20 cellular contexts compared by ENCODE assay signal in the genomic region with DNA sequence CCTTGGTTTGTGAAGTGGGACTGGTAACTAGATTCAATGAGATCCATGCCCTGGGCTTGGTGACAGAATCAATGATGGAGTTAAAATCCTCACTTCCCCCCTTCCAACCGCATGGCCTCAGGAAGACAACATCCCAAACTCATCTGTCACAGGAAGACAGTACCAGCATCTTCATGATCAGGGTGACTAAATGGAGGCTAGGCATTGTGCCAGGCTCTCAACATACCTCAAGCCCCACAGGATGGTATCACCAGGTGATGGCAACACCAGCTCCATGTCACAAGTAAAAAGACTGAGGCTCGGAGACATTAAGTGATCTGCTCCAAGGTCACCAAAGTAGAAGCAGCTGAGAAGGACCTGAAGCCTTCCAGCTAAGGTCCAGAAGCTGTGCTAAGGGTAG. TPM values are rescaled to one million over a fixed set of nuclear protein-coding genes. Genes with fewer than 3 reads are reported as not detected.
DNase-seq lines count a peak whose midpoint lies in the region; ATAC-seq and TF ChIP-seq lines count a peak whose summit lies in the region.
"Had no signal": no experiment of that assay in that cellular context is flagged by ENCODE, and none has a peak within 500 bp of the region (broad histone marks: within the 10 kb centered on the region; RNA-seq: fewer than 3 reads in every experiment).

No MANE protein-coding gene starts in this region.

- H3K79me2 ChIP-seq in Karpas-422 (ENCODE audit: low read length): peaks cover 100% of the 10 kb centered on the region

- H3K27me3 Mint-ChIP-seq in naive B cell: no peaks in the 10 kb centered on the region
- no peaks in the 10 kb centered on the region for H3K27me3 Mint-ChIP-seq in stimulated activated naive B cell treated with anti-CD40 and anti-IgM and Interleukin-4, amounts not matched to agents 10 μg/mL and 1 μg/mL and 100 μg/mL, for 72 hours
- H3K27me3 Mint-ChIP-seq: CD4-positive, alpha-beta memory T cell had no signal

- TF ChIP-seq CTCF in right atrium auricular region (IDR thresholded peaks at IDR 0.05) (no peak), heart left ventricle (IDR thresholded peaks at IDR 0.05) (no peak), GM13977 (IDR thresholded peaks at IDR 0.05; ENCODE audit: extremely low read depth, insufficient read depth, missing control alignments) (no peak)

- H3K27ac Mint-ChIP-seq in naive B cell: peak overlapping the region in 4 of 6 donors; percentile 30 to 73 (median 55)
- H3K27ac Mint-ChIP-seq in stimulated activated naive B cell treated with anti-CD40 and anti-IgM and Interleukin-4, amounts not matched to agents 10 μg/mL and 1 μg/mL and 100 μg/mL, for 72 hours: peak overlapping the region; percentile 47
- H3K27ac Mint-ChIP-seq: HFFc6 had no signal

- H3K36me3 ChIP-seq in right atrium auricular region: no peaks in the 10 kb centered on the region
- no peaks in the 10 kb centered on the region for H3K36me3 ChIP-seq in heart left ventricle
- no peaks in the 10 kb centered on the region for H3K36me3 ChIP-seq in Karpas-422 (ENCODE audit: insufficient read depth, low read length)

- H3K4me3 ChIP-seq in right atrium auricular region (no peak overlapping the region), heart left ventricle (no peak overlapping the region), Karpas-422 (ENCODE audit: low read length) (no peak overlapping the region)

- no peaks in the 10 kb centered on the region for H3K9me3 Mint-ChIP-seq in naive B cell
- H3K9me3 Mint-ChIP-seq in stimulated activated naive B cell treated with anti-CD40 and anti-IgM and Interleukin-4, amounts not matched to agents 10 μg/mL and 1 μg/mL and 100 μg/mL, for 72 hours: no peaks in the 10 kb centered on the region
- H3K9me3 Mint-ChIP-seq: CD4-positive, alpha-beta memory T cell; HFFc6 had no signal

- 76 to 87% (median 82%) methylated on average over 2 of the region's 2 CpGs for WGBS in heart left ventricle, 4 donors

- no peaks in the 10 kb centered on the region for H3K9me3 ChIP-seq in right atrium auricular region
- H3K9me3 ChIP-seq in heart left ventricle: no peaks in the 10 kb centered on the region
- no peaks in the 10 kb centered on the region for H3K9me3 ChIP-seq in Karpas-422 (ENCODE audit: low read length)

- no peak overlapping the region for H3K9ac ChIP-seq in Karpas-422 (ENCODE audit: low read length)
- H3K9ac ChIP-seq: KMS-11 had no signal

- DNase-seq in right atrium auricular region (ENCODE audit: low spot score) (no peak), heart left ventricle (no peak), Karpas-422 (no peak), naive B cell (no peak), GM13977 (ENCODE audit: low spot score) (no peak)
- no peak for DNase-seq in stimulated activated naive B cell treated with anti-CD40 and anti-IgM and Interleukin-4, amounts not matched to agents 10 μg/mL and 1 μg/mL and 100 μg/mL, for 72 hours
- no peak for DNase-seq in activated CD4-positive, alpha-beta T cell treated with anti-CD3 and anti-CD28 coated beads, Interleukin-2, amount 50 U/mL, for 4 hours
- DNase-seq: CD4-positive, alpha-beta memory T cell; HFFc6; NCI-H1417; NCI-H187 treated with DMSO at 0.1 percent for 48 hours; NCI-H345; NCI-H524 treated with DMSO at 0.1 percent for 48 hours; PC-3; RPMI8226; SIG-M5 had no signal

- H3K4me1 ChIP-seq in right atrium auricular region (peaks cover 0 to 38% of the 10 kb centered on the region in 2 donors), heart left ventricle (peaks cover 6 to 79% (median 35%) of the 10 kb centered on the region in 12 donors), Karpas-422 (ENCODE audit: low read length) (peaks cover 99% of the 10 kb centered on the region)

- TF ChIP-seq POLR2A in heart left ventricle (IDR thresholded peaks at IDR 0.05): no peak

- H3K4me3 Mint-ChIP-seq in naive B cell: no peak overlapping the region
- no peak overlapping the region for H3K4me3 Mint-ChIP-seq in stimulated activated naive B cell treated with anti-CD40 and anti-IgM and Interleukin-4, amounts not matched to agents 10 μg/mL and 1 μg/mL and 100 μg/mL, for 72 hours
- H3K4me3 Mint-ChIP-seq: HFFc6 had no signal

- no peaks in the 10 kb centered on the region for H3K36me3 Mint-ChIP-seq in naive B cell
- H3K36me3 Mint-ChIP-seq in stimulated activated naive B cell treated with anti-CD40 and anti-IgM and Interleukin-4, amounts not matched to agents 10 μg/mL and 1 μg/mL and 100 μg/mL, for 72 hours: peaks cover 6 to 21% of the 10 kb centered on the region in 2 donors

- intact Hi-C loops in heart left ventricle (cut with DNase I): no loop called here

- peaks cover 47% of the 10 kb centered on the region for H4K20me1 ChIP-seq in Karpas-422 (ENCODE audit: insufficient read depth, low read depth, low read length)

- H3K4me2 ChIP-seq in Karpas-422 (ENCODE audit: low read depth, low read length, poor library complexity, severe bottlenecking): no peak overlapping the region
- H3K4me2 ChIP-seq: KMS-11 had no signal

- in situ Hi-C loops in GM13977 (cut with MboI; ENCODE audit: low pct_unique_long_range_greater_than_20kb, low sequenced_read_pairs, unreplicated experiment): no loop called here

- peaks cover 63 to 90% (median 83%) of the 10 kb centered on the region in 3 donors for H3K4me1 Mint-ChIP-seq in naive B cell
- H3K4me1 Mint-ChIP-seq in stimulated activated naive B cell treated with anti-CD40 and anti-IgM and Interleukin-4, amounts not matched to agents 10 μg/mL and 1 μg/mL and 100 μg/mL, for 72 hours: peaks cover 62 to 86% of the 10 kb centered on the region in 2 donors

- H3K27me3 ChIP-seq in right atrium auricular region: no peaks in the 10 kb centered on the region
- no peaks in the 10 kb centered on the region for H3K27me3 ChIP-seq in heart left ventricle
- H3K27me3 ChIP-seq in Karpas-422 (ENCODE audit: low read length): no peaks in the 10 kb centered on the region

- H3K9me2 ChIP-seq in Karpas-422 (replicated peaks; ENCODE audit: insufficient read depth, low read length): no peaks in the 10 kb centered on the region

- H3K27ac ChIP-seq in right atrium auricular region: peak overlapping the region; percentile 73 to 78
- H3K27ac ChIP-seq in heart left ventricle: peak overlapping the region in 1 of 12 donors; percentile 73
- H3K27ac ChIP-seq in Karpas-422 (ENCODE audit: low read length): peak overlapping the region; percentile 97
- H3K27ac ChIP-seq: HL-60, KMS-11 had no signal

- H2AFZ ChIP-seq in Karpas-422 (ENCODE audit: low read length): no peak overlapping the region

- ATAC-seq in heart left ventricle (no peak), naive B cell (ENCODE audit: low read depth in 2 of 2) (no peak), GM18868 (IDR thresholded peaks at IDR 0.05; ENCODE audit: unreplicated experiment) (no peak)
- no peak for ATAC-seq in stimulated activated naive B cell treated with anti-CD40 and anti-IgM and Interleukin-4, amounts not matched to agents 10 μg/mL and 1 μg/mL and 100 μg/mL, for 72 hours (replicated peaks)
- ATAC-seq: PC-3, SK-N-SH treated with all-trans-retinoic acid at 6 μM for 48 hours had no signal

RNA-seq across cellular contexts. Expression of gene MED26, which starts 14.2 kb away (rescaled TPM):
- total RNA-seq in right atrium auricular region: 1 to 10 TPM; 5.2 to 5.9 TPM
- total RNA-seq in heart left ventricle: 1 to 10 TPM; 3.6 to 7.5 (median 4.6) TPM
- 1 to 10 TPM; 4.3 to 5.6 TPM for polyA plus RNA-seq in heart left ventricle
- 15.0 and 23.7 TPM in 2 replicates for total RNA-seq in Karpas-422 (2014; rRNA removed; shearing (Covaris generic); ENCODE audit: low replicate concordance)
- 10 to 100 TPM in 1 of 6 donors, 1 to 10 TPM in 5; 2.0 to 10.9 (median 5.4) TPM for polyA plus RNA-seq in naive B cell (ENCODE audit: low read depth in 6 of 6)

RNA-seq across cellular contexts. Expression of gene SLC35E1, which starts 41.6 kb away (rescaled TPM):
- total RNA-seq in right atrium auricular region (10 to 100 TPM; 27.5 to 34.9 TPM), heart left ventricle (10 to 100 TPM; 20.4 to 44.0 (median 24.0) TPM)
- polyA plus RNA-seq in heart left ventricle (10 to 100 TPM; 21.2 to 33.9 TPM), naive B cell (ENCODE audit: low read depth in 6 of 6) (10 to 100 TPM; 15.4 to 26.2 (median 19.4) TPM)
- 33.5 and 39.4 TPM in 2 replicates for total RNA-seq in Karpas-422 (2014; rRNA removed; shearing (Covaris generic); ENCODE audit: low replicate concordance)

RNA-seq across cellular contexts. Expression of gene SMIM7, which starts 46.1 kb away (rescaled TPM):
- total RNA-seq in right atrium auricular region (10 to 100 TPM; 50.9 to 56.7 TPM), heart left ventricle (10 to 100 TPM; 27.1 to 52.6 (median 45.2) TPM)
- polyA plus RNA-seq in heart left ventricle (10 to 100 TPM; 44.6 to 73.1 TPM), naive B cell (ENCODE audit: low read depth in 6 of 6) (10 to 100 TPM; 41.0 to 84.2 (median 69.1) TPM)
- total RNA-seq in Karpas-422 (2014; rRNA removed; shearing (Covaris generic); ENCODE audit: low replicate concordance): 59.8 and 62.0 TPM in 2 replicates

RNA-seq across cellular contexts. Expression of gene TMEM38A, which starts 47.1 kb away (rescaled TPM):
- total RNA-seq in right atrium auricular region (10 to 100 TPM; 12.1 to 14.5 TPM), heart left ventricle (10 to 100 TPM; 13.7 to 37.3 (median 27.2) TPM)
- polyA plus RNA-seq in heart left ventricle (10 to 100 TPM; 26.6 to 47.4 TPM), naive B cell (ENCODE audit: low read depth in 6 of 6) (10 to 100 TPM; 13.7 to 18.6 (median 16.6) TPM)
- 12.9 and 21.2 TPM in 2 replicates for total RNA-seq in Karpas-422 (2014; rRNA removed; shearing (Covaris generic); ENCODE audit: low replicate concordance)
